ENCODE assay signal across 11 cellular contexts in genomic region chr6:148608211-148608951, GRCh38.
DNase-seq lines count a peak whose midpoint lies in the region; ATAC-seq, FAIRE-seq and TF ChIP-seq lines count a peak whose summit lies in the region.
"Had no signal": no experiment of that assay in that cellular context is flagged by ENCODE, and none has a peak within 500 bp of the region (broad histone marks: within the 10 kb centered on the region; RNA-seq: fewer than 3 reads in every experiment).

No MANE protein-coding gene starts in this region.

- ATAC-seq in GM23338: peak; percentile 32; the same call in 1 of the 3 replicates
- ATAC-seq: activated naive CD4-positive, alpha-beta T cell treated with anti-CD3 and anti-CD28 coated beads, Interleukin-2, amount 50 U/mL, for 72 hours had no signal

- H3K4me1 ChIP-seq in GM23338 (ENCODE audit: insufficient read depth) (no peaks in the 10 kb centered on the region), kidney (ENCODE audit: control insufficient read depth in 1 of 2, insufficient read depth in 1 of 2, low read depth in 1 of 2, low read length in 2 of 2) (no peaks in the 10 kb centered on the region)

- H3K9me2 ChIP-seq in GM23338 (ENCODE audit: insufficient read depth): no peaks in the 10 kb centered on the region

- no peak overlapping the region for H3K4me2 ChIP-seq in GM23338

- no peaks in the 10 kb centered on the region for H3K79me2 ChIP-seq in GM23338 (replicated peaks; ENCODE audit: insufficient read depth)

- H3K27ac ChIP-seq in AG04450 (ENCODE audit: low read depth, low read length): no peak overlapping the region
- H3K27ac ChIP-seq in GM23338 (ENCODE audit: low read depth): no peak overlapping the region
- no peak overlapping the region for H3K27ac ChIP-seq in VCaP
- H3K27ac ChIP-seq in kidney (ENCODE audit: low read depth in 2 of 2, low read length in 2 of 2): no peak overlapping the region

- H3K9me3 ChIP-seq in AG04450 (ENCODE audit: control insufficient read depth, insufficient read depth, low read length) (no peaks in the 10 kb centered on the region), kidney (ENCODE audit: control insufficient read depth in 1 of 2, low read length in 2 of 2) (no peaks in the 10 kb centered on the region)

- no peak overlapping the region for H3K9ac ChIP-seq in kidney (ENCODE audit: low read length in 2 of 2)

- POLR2A ChIA-PET in AG04450 (lab: Yijun Ruan, JAX): no interaction called here

- TF ChIP-seq POLR2A in erythroblast (IDR thresholded peaks at IDR 0.05; ENCODE audit: low read length): no peak

- no peaks in the 10 kb centered on the region for H4K20me1 ChIP-seq in GM23338 (replicated peaks; ENCODE audit: insufficient read depth)

- no peak for FAIRE-seq in kidney (lab: Jason Lieb, UNC)

- peak; percentile 72 for TF ChIP-seq CTCF in AG04450 (IDR thresholded peaks at IDR 0.05; ENCODE audit: low read depth, low read length)
- peak; percentile 78 to 81 for TF ChIP-seq CTCF in GM23338 (conservative IDR thresholded peaks at IDR 0.05; ENCODE audit: low read depth in 2 of 2)
- TF ChIP-seq CTCF in VCaP (conservative IDR thresholded peaks at IDR 0.05): peak; percentile 80
- TF ChIP-seq CTCF in kidney (IDR thresholded peaks at IDR 0.05; ENCODE audit: borderline replicate concordance, extremely low read depth, insufficient read depth): peak; percentile 41

- CTCF ChIA-PET in AG04450 (lab: Charles Lee): interaction anchor here (0.6 to 1.5 kb wide), 7 partner anchors 9 to 81 kb away, joined by 3 to 8 read pairs (median 4); no protein-coding TSS in a partner anchor

- no peaks in the 10 kb centered on the region for H3K4me1 Mint-ChIP-seq in GM23338

- no peaks in the 10 kb centered on the region for H3F3A ChIP-seq in GM23338 (replicated peaks; ENCODE audit: low read depth)

- peak overlapping the region; percentile 44; the same call in 1 of the 2 replicates for H2AFZ ChIP-seq in GM23338

- H3K27me3 ChIP-seq in AG04450 (ENCODE audit: control insufficient read depth, insufficient read depth, low read length) (no peaks in the 10 kb centered on the region), GM23338 (ENCODE audit: insufficient read depth) (no peaks in the 10 kb centered on the region)

- no peak overlapping the region for H3K4me3 Mint-ChIP-seq in GM23338

- no peak overlapping the region for H3K4me3 ChIP-seq in AG04450 (ENCODE audit: low read depth, low read length)
- no peak overlapping the region for H3K4me3 ChIP-seq in GM23338
- no peak overlapping the region for H3K4me3 ChIP-seq in kidney (ENCODE audit: low read length in 2 of 2)
- H3K4me3 ChIP-seq: skin epidermis had no signal

- peaks cover 10% of the 10 kb centered on the region; the same call in 2 of the 3 replicates for H3K36me3 Mint-ChIP-seq in GM23338 (ENCODE audit: low read depth)
- H3K36me3 Mint-ChIP-seq: activated naive CD4-positive, alpha-beta T cell treated with anti-CD3 and anti-CD28 coated beads, Interleukin-2, amount 50 U/mL, for 72 hours had no signal

- H3K36me3 ChIP-seq in GM23338 (ENCODE audit: insufficient read depth): no peaks in the 10 kb centered on the region
- H3K36me3 ChIP-seq in kidney (ENCODE audit: control insufficient read depth in 1 of 2, insufficient read depth in 2 of 2, low read length in 2 of 2): no peaks in the 10 kb centered on the region

- intact Hi-C loops in kidney (cut with DNase I): no loop called here

- H3K27ac Mint-ChIP-seq in GM23338: no peak overlapping the region
- H3K27ac Mint-ChIP-seq: activated naive CD4-positive, alpha-beta T cell treated with anti-CD3 and anti-CD28 coated beads, Interleukin-2, amount 50 U/mL, for 72 hours had no signal

- H3K27me3 Mint-ChIP-seq in GM23338 (ENCODE audit: insufficient read depth, low read depth, poor library complexity): no peaks in the 10 kb centered on the region

- H3K9me3 Mint-ChIP-seq in GM23338: peaks cover 15% of the 10 kb centered on the region; the same call in 2 of the 3 replicates
- H3K9me3 Mint-ChIP-seq: activated naive CD4-positive, alpha-beta T cell treated with anti-CD3 and anti-CD28 coated beads, Interleukin-2, amount 50 U/mL, for 72 hours had no signal

- DNase-seq in AG04450 (ENCODE audit: low read depth, low spot score): no peak
- peak; percentile 57 for DNase-seq in GM23338 (ENCODE audit: low spot score)
- no peak for DNase-seq in kidney
- no peak for DNase-seq in NCI-H1105 treated with DMSO at 0.1 percent for 48 hours (lab: John Stamatoyannopoulos, UW)
- DNase-seq in dedifferentiated amniotic fluid mesenchymal stem cell (ENCODE audit: extremely low spot score): no peak
- no peak for DNase-seq in mesenteric fat pad (ENCODE audit: low spot score)
- no peak for DNase-seq in erythroblast (lab: John Stamatoyannopoulos, UW)
- DNase-seq: NCI-H1694 had no signal

TF ChIP-seq in GM23338, 12 proteins besides CTCF, POLR2A, EP300 and RAD21:
- TF ChIP-seq EZH2phosphoT487 (IDR thresholded peaks at IDR 0.05; ENCODE audit: unreplicated experiment) (no peak), POLR2AphosphoS5 (IDR thresholded peaks at IDR 0.05; ENCODE audit: low read depth) (no peak), NANOG (IDR thresholded peaks at IDR 0.05; ENCODE audit: borderline replicate concordance) (no peak), JUNB (IDR thresholded peaks at IDR 0.05; ENCODE audit: unreplicated experiment) (no peak), REST (IDR thresholded peaks at IDR 0.05; ENCODE audit: unreplicated experiment) (no peak), EZH2 (IDR thresholded peaks at IDR 0.05; ENCODE audit: low read depth, unreplicated experiment) (no peak), STAT1 (IDR thresholded peaks at IDR 0.05; ENCODE audit: unreplicated experiment) (no peak)
